In genomic region chr11:73428227-73428626, GRCh38 we compare ENCODE assay signal across 21 cellular contexts.
"Had no signal": no experiment of that assay in that cellular context is flagged by ENCODE, and none has a peak within 500 bp of the region (broad histone marks: within the 10 kb centered on the region; RNA-seq: fewer than 3 reads in every experiment).

No MANE protein-coding gene starts in this region.

- H3K9me3 Mint-ChIP-seq: activated B cell treated with CpG ODN at 0.5 μM for 24 hours, immature natural killer cell, nephron progenitor cell had no signal

- H3K4me1 Mint-ChIP-seq: immature natural killer cell had no signal

- H3K27ac ChIP-seq: breast epithelium, left ventricle myocardium inferior, SK-N-MC, thoracic aorta, upper lobe of left lung had no signal

- H3K27me3 Mint-ChIP-seq: activated B cell treated with CpG ODN at 0.5 μM for 24 hours, progenitor cell of endocrine pancreas had no signal

- ATAC-seq: esophagus mucosa had no signal

- H3K4me3 Mint-ChIP-seq: activated B cell treated with CpG ODN at 0.5 μM for 24 hours, immature natural killer cell, nephron progenitor cell had no signal

- DNase-seq: activated B cell treated with CpG ODN at 0.5 μM for 24 hours; activated CD4-positive, alpha-beta T cell treated with anti-CD3 and anti-CD28 coated beads, Interleukin-2, amount 50 U/mL, for 1 hour; activated gamma-delta T cell treated with Interleukin-2 at 50 U/mL for 16 hours; aorta; cerebellar nuclear complex; cortex of kidney; effector CD8-positive, alpha-beta T cell; immature natural killer cell; kidney glomerular epithelial cell; left ventricle myocardium inferior; mammary epithelial cell; nephron progenitor cell; nucleus accumbens; Right ventricle myocardium superior; T-helper 9 cell; upper lobe of left lung had no signal

- H3K27ac Mint-ChIP-seq: activated B cell treated with CpG ODN at 0.5 μM for 24 hours, immature natural killer cell, nephron progenitor cell, progenitor cell of endocrine pancreas had no signal
